In the genomic region with DNA sequence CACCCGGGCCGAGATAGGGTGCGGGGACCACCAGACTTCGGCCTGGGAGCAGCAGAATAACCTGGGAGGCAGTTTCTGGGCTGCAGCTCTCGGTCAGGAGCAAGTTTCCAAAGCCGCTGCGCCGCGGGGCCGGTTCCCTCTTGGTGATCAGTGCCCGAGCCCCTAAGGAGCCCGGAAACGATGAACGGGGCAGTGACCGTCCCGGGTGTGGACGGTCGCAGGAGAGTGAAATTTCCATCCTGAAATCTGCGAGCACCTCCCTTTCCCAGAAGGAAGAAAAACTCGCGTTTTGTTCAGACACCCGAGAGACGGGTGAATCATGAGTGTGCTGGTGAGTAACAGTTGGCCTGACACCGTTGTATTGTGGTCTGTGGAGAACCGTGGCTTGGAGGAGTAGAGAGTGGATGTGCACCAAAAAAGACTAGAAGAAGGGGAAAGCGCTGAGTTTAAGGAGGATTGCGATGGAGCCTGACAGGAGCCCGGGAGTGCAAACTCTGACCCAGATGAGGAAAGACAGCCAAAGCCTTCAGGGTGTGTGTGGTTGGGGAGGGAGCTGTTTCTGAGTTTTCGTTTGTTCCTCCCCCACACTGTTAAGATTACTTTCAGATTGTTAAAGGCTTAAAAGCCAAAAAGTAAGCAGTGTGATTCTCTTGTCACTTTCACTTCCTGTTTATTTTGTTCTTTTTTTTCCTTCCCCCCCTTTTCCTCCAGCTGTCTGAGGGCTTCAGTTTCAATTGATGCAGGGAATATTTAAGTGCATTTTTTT, we compare ENCODE assay signal across 8 cellular contexts. TPM values are rescaled to one million over a fixed set of nuclear protein-coding genes. Genes with fewer than 3 reads are reported as not detected.
A peak's percentile ranks its signal among the peaks of the same experiment; 100 is the strongest.
DNase-seq lines count a peak whose midpoint lies in the region; ATAC-seq and TF ChIP-seq lines count a peak whose summit lies in the region.

No MANE protein-coding gene starts in this region.

- no peak for TF ChIP-seq POLR2A in lower leg skin (IDR thresholded peaks at IDR 0.05)

- H3K27ac ChIP-seq in dorsolateral prefrontal cortex: peak overlapping the region in 30 of 59 donors; percentile 0 to 79 (median 48)

- ATAC-seq in GM18502 (IDR thresholded peaks at IDR 0.05; ENCODE audit: poor library complexity, unreplicated experiment) (peak; percentile 71), HG02610 (IDR thresholded peaks at IDR 0.05; ENCODE audit: unreplicated experiment) (peak; percentile 66)

- TF ChIP-seq CTCF in dorsolateral prefrontal cortex (IDR thresholded peaks at IDR 0.05 in 54 of 56, conservative IDR thresholded peaks at IDR 0.05 in 2 of 56; ENCODE audit: low read depth in 1 of 56, partially characterized antibody in 56 of 56) (no peak), lower leg skin (IDR thresholded peaks at IDR 0.05) (no peak)

- 0% methylated on average over 25 to 29 of the region's 29 CpGs for WGBS in lower leg skin, 2 donors

- peak; percentile 89 for DNase-seq in NAMALWA (ENCODE audit: low spot score)
- peak; percentile 60 to 62 for DNase-seq in activated CD4-positive, alpha-beta T cell treated with anti-CD3 and anti-CD28 coated beads for 4 hours
- DNase-seq in dorsolateral prefrontal cortex: peak in 3 of 10 donors; percentile 26 to 62 (median 47)
- peak; percentile 28 to 89 for DNase-seq in lower leg skin (ENCODE audit: low spot score in 2 of 2)
- peak in 2 of 3 donors; percentile 5 to 21 for DNase-seq in stimulated activated CD4-positive, alpha-beta T cell treated with anti-CD3 and anti-CD28 coated beads, TNF-alpha, amount 100 ng/mL, for 1 hour (ENCODE audit: low read depth in 3 of 3, low spot score in 1 of 3)
- DNase-seq in GDM1 (lab: John Stamatoyannopoulos, UW): no peak

- H3K4me3 ChIP-seq in dorsolateral prefrontal cortex (peak overlapping the region; percentile 53 to 89 (median 77)), lower leg skin (ENCODE audit: low read depth, poor library complexity, severe bottlenecking) (peak overlapping the region; percentile 78)

- intact Hi-C loops in dorsolateral prefrontal cortex (cut with DNase I) (loop anchor here (2.0 to 10.0 kb wide), 3 partner anchors 104 to 126 kb away; a partner anchor contains a TSS), lower leg skin (cut with DNase I; ENCODE audit: low total_unique reads) (no loop called here)

- no peaks in the 10 kb centered on the region for H3K27me3 ChIP-seq in dorsolateral prefrontal cortex

RNA-seq across cellular contexts. Expression of a gene that starts 0.8 kb away (rescaled TPM):
- total RNA-seq in dorsolateral prefrontal cortex: 10 to 100 TPM in 3 of 120 experiments, 1 to 10 TPM in 117; 1.3 to 14.3 (median 4.8) TPM
- 10 to 100 TPM; 11.8 to 84.9 (median 45.9) TPM for total RNA-seq in lower leg skin
